ENCODE assay signal across 1 cellular context in the genomic region with DNA sequence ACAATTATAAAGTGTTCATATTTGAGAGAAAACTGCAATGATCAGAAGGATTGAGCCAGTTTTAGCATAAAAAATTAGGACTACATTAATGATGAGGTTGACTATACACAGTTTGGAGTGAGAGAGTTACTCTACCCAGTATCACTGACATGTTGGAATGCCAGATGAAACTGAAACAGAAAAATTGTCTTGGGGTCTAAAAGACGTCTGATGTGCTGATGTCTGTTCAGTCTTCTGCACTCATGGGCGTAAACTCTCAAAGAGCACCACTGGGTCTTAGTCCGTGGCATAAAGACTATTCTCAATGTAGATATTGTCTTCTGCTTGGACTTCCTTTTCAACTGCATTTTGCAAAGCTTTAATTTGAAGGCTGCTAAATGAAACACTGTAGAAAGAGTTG.
TF ChIP-seq lines count a peak whose summit lies in the region.

No MANE protein-coding gene starts in this region.

TF ChIP-seq in A549, 52 proteins besides CTCF, POLR2A, EP300 and RAD21 (continued from another document):
- TF ChIP-seq, protein P1, sequence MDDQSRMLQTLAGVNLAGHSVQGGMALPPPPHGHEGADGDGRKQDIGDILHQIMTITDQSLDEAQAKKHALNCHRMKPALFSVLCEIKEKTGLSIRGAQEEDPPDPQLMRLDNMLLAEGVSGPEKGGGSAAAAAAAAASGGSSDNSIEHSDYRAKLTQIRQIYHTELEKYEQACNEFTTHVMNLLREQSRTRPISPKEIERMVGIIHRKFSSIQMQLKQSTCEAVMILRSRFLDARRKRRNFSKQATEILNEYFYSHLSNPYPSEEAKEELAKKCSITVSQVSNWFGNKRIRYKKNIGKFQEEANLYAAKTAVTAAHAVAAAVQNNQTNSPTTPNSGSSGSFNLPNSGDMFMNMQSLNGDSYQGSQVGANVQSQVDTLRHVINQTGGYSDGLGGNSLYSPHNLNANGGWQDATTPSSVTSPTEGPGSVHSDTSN (IDR thresholded peaks at IDR 0.05), result no peak
- TF ChIP-seq FOSL2 (IDR thresholded peaks at IDR 0.05) (no peak), FOSL2 (CRISPR knock-in tag; IDR thresholded peaks at IDR 0.05) (no peak), RNF2 (IDR thresholded peaks at IDR 0.05; ENCODE audit: borderline replicate concordance, low read depth) (no peak), HDAC2 (IDR thresholded peaks at IDR 0.05) (no peak), POLR2AphosphoS2 (conservative IDR thresholded peaks at IDR 0.05; ENCODE audit: low read length) (no peak), HOXB13 (CRISPR knock-in tag; IDR thresholded peaks at IDR 0.05; ENCODE audit: low read depth) (no peak), MAZ (IDR thresholded peaks at IDR 0.05; ENCODE audit: borderline replicate concordance, low read depth, low read length) (no peak), EHMT2 (IDR thresholded peaks at IDR 0.05; ENCODE audit: low read depth) (no peak), RARB (CRISPR knock-in tag; IDR thresholded peaks at IDR 0.05) (no peak), FOXS1 (CRISPR knock-in tag; IDR thresholded peaks at IDR 0.05) (no peak), ZFP36 (IDR thresholded peaks at IDR 0.05; ENCODE audit: borderline replicate concordance, partially characterized antibody) (no peak), CBX2 (IDR thresholded peaks at IDR 0.05; ENCODE audit: borderline replicate concordance, low read depth) (no peak), GATA3 (IDR thresholded peaks at IDR 0.05; ENCODE audit: borderline replicate concordance) (no peak), BHLHE40 (IDR thresholded peaks at IDR 0.05; ENCODE audit: low read depth, low read length) (no peak), PHF8 (IDR thresholded peaks at IDR 0.05; ENCODE audit: borderline replicate concordance, low read depth) (no peak)
- TF ChIP-seq, protein P2, sequence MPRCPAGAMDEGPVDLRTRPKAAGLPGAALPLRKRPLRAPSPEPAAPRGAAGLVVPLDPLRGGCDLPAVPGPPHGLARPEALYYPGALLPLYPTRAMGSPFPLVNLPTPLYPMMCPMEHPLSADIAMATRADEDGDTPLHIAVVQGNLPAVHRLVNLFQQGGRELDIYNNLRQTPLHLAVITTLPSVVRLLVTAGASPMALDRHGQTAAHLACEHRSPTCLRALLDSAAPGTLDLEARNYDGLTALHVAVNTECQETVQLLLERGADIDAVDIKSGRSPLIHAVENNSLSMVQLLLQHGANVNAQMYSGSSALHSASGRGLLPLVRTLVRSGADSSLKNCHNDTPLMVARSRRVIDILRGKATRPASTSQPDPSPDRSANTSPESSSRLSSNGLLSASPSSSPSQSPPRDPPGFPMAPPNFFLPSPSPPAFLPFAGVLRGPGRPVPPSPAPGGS (IDR thresholded peaks at IDR 0.05), result no peak
- TF ChIP-seq, protein P3, sequence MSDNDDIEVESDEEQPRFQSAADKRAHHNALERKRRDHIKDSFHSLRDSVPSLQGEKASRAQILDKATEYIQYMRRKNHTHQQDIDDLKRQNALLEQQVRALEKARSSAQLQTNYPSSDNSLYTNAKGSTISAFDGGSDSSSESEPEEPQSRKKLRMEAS (IDR thresholded peaks at IDR 0.05), result no peak
- TF ChIP-seq, protein P4, sequence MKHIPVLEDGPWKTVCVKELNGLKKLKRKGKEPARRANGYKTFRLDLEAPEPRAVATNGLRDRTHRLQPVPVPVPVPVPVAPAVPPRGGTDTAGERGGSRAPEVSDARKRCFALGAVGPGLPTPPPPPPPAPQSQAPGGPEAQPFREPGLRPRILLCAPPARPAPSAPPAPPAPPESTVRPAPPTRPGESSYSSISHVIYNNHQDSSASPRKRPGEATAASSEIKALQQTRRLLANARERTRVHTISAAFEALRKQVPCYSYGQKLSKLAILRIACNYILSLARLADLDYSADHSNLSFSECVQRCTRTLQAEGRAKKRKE (CRISPR knock-in tag; IDR thresholded peaks at IDR 0.05; ENCODE audit: low read depth), result no peak
